ENCODE assay signal across 9 cellular contexts in genomic region chr9:129500166-129500862, GRCh38.
DNase-seq lines count a peak whose midpoint lies in the region; ATAC-seq and TF ChIP-seq lines count a peak whose summit lies in the region.
"Had no signal": no experiment of that assay in that cellular context is flagged by ENCODE, and none has a peak within 500 bp of the region (broad histone marks: within the 10 kb centered on the region; RNA-seq: fewer than 3 reads in every experiment).

No MANE protein-coding gene starts in this region.

- TF ChIP-seq POLR2A in vagina (IDR thresholded peaks at IDR 0.05) (no peak), lower leg skin (IDR thresholded peaks at IDR 0.05) (no peak)

- no peak overlapping the region for H3K4me3 ChIP-seq in endodermal cell (ENCODE audit: low read length)
- no peak overlapping the region for H3K4me3 ChIP-seq in vagina
- H3K4me3 ChIP-seq in lower leg skin (ENCODE audit: low read depth, poor library complexity, severe bottlenecking) = no peak overlapping the region

- peaks cover 28% of the 10 kb centered on the region for H3K4me1 Mint-ChIP-seq in endodermal cell
- peaks cover 81% of the 10 kb centered on the region for H3K4me1 Mint-ChIP-seq in nephron progenitor cell

- intact Hi-C loops in Right ventricle myocardium inferior (cut with DNase I) = loop anchor here (5.0 kb wide), 1 partner anchor 47 kb away; no protein-coding TSS in a partner anchor
- intact Hi-C loops in Right ventricle myocardium superior (cut with DNase I) = loop anchor here (5.0 kb wide), 1 partner anchor 37 kb away; no protein-coding TSS in a partner anchor
- intact Hi-C loops in vagina (cut with DNase I) = no loop called here
- intact Hi-C loops in lower leg skin (cut with DNase I; ENCODE audit: low total_unique reads) = no loop called here

- H3K4me3 Mint-ChIP-seq in endodermal cell = no peak overlapping the region
- H3K4me3 Mint-ChIP-seq in nephron progenitor cell = peak overlapping the region; percentile 28

- H3K27me3 Mint-ChIP-seq in endodermal cell (ENCODE audit: insufficient read depth) (peaks cover 2% of the 10 kb centered on the region), nephron progenitor cell (ENCODE audit: low read depth, poor library complexity) (no peaks in the 10 kb centered on the region)

- H3K27me3 ChIP-seq in endodermal cell (ENCODE audit: control insufficient read depth, insufficient read depth, low read length, poor library complexity, severe bottlenecking) (no peaks in the 10 kb centered on the region), vagina (no peaks in the 10 kb centered on the region)

- H3K9me3 ChIP-seq in endodermal cell (ENCODE audit: control insufficient read depth, low read length) (no peaks in the 10 kb centered on the region), vagina (no peaks in the 10 kb centered on the region)
- H3K9me3 ChIP-seq: neutrophil had no signal

- WGBS in endodermal cell (ENCODE audit: insufficient coverage in 1 of 2, insufficient read length in 1 of 2), 2 experiments = 35 to 56% methylated on average over 14 to 18 of the region's 18 CpGs
- whole genome bisulfite sequencing in lower leg skin, 2 donors = 43 to 45% methylated on average over 18 of the region's 18 CpGs

- H3K36me3 ChIP-seq in endodermal cell (ENCODE audit: control insufficient read depth, insufficient read depth, low read length) = no peaks in the 10 kb centered on the region
- H3K36me3 ChIP-seq in vagina = peaks cover 0 to 5% of the 10 kb centered on the region in 2 donors

- peak overlapping the region; percentile 44 for H3K9ac ChIP-seq in endodermal cell (ENCODE audit: extremely low read depth, low read length, poor library complexity, severe bottlenecking)

- peaks cover 2% of the 10 kb centered on the region for H3K36me3 Mint-ChIP-seq in endodermal cell (ENCODE audit: low read depth)
- no peaks in the 10 kb centered on the region for H3K36me3 Mint-ChIP-seq in nephron progenitor cell (ENCODE audit: low read depth)

- peak; percentile 29 for TF ChIP-seq CTCF in endodermal cell (conservative IDR thresholded peaks at IDR 0.05)
- TF ChIP-seq CTCF in nephron progenitor cell (IDR thresholded peaks at IDR 0.05) = no peak
- no peak for TF ChIP-seq CTCF in vagina (IDR thresholded peaks at IDR 0.05)
- TF ChIP-seq CTCF in lower leg skin (IDR thresholded peaks at IDR 0.05) = no peak

- peak overlapping the region; percentile 100 for H3K27ac ChIP-seq in endodermal cell (ENCODE audit: low read depth, low read length)
- peak overlapping the region; percentile 99 for H3K27ac ChIP-seq in vagina
- H3K27ac ChIP-seq: neutrophil had no signal

- H3K27ac Mint-ChIP-seq in endodermal cell (peak overlapping the region; percentile 76), nephron progenitor cell (peak overlapping the region; percentile 62)

- no peaks in the 10 kb centered on the region for H3K9me3 Mint-ChIP-seq in endodermal cell
- no peaks in the 10 kb centered on the region for H3K9me3 Mint-ChIP-seq in nephron progenitor cell

- H3K4me1 ChIP-seq in endodermal cell (ENCODE audit: control insufficient read depth, insufficient read depth, low read length) (peaks cover 6% of the 10 kb centered on the region), vagina (peaks cover 80% of the 10 kb centered on the region)

- no peak for ATAC-seq in Right ventricle myocardium inferior
- no peak for ATAC-seq in Right ventricle myocardium superior (ENCODE audit: poor library complexity)
- no peak for ATAC-seq in GM19351 (IDR thresholded peaks at IDR 0.05; ENCODE audit: unreplicated experiment)

- peak; percentile 62 for DNase-seq in Right ventricle myocardium inferior (ENCODE audit: missing footprints)
- no peak for DNase-seq in Right ventricle myocardium superior
- peak; percentile 67 for DNase-seq in endodermal cell
- DNase-seq in nephron progenitor cell = peak; percentile 35
- DNase-seq in vagina (ENCODE audit: extremely low spot score in 2 of 2) = no peak
- DNase-seq in NOMO-1 treated with dmso at 0.1 percent for 144 hours (lab: John Stamatoyannopoulos, UW; ENCODE audit: unreplicated experiment) = no peak
- no peak for DNase-seq in lower leg skin (ENCODE audit: low spot score in 2 of 2)

Comparison
In these comparisons a context has a peak if more than half of its experiments do, and no peak if none do; other contexts are left out.
1. DNase-seq: peak in Right ventricle myocardium inferior (single experiment), endodermal cell (single experiment) and nephron progenitor cell (single experiment); none in Right ventricle myocardium superior (single experiment), vagina (0 of 2), NOMO-1 treated with dmso at 0.1 percent for 144 hours (single experiment) and lower leg skin (0 of 2).
2. intact Hi-C loops: an anchor here in Right ventricle myocardium inferior (5.0 kb wide) and Right ventricle myocardium superior (5.0 kb wide); none called in vagina and lower leg skin.